Comparison of ENCODE assay signal across 21 cellular contexts in the genomic region with DNA sequence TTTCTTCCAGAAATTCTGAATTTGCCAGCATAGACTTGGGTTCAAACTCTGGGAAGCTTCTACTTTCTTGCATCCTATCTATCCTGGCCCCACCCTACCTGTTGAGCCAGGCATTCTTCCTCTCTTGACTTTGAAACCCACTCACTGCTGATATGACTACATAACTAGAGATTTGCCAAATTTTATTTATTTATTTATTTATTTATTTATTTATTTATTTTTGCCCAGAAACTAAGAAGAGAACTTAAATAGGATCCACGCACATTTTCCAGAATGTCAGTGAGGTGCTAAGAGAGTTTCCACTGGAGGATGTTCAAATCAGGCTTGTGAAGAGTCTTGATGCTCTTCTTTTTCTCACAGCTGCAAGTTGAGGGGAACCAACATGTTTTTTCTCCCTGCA.
DNase-seq lines count a peak whose midpoint lies in the region; ATAC-seq and TF ChIP-seq lines count a peak whose summit lies in the region.
"Had no signal": no experiment of that assay in that cellular context is flagged by ENCODE, and none has a peak within 500 bp of the region (broad histone marks: within the 10 kb centered on the region; RNA-seq: fewer than 3 reads in every experiment).

No MANE protein-coding gene starts in this region.

- intact Hi-C loops in activated CD8-positive, alpha-beta T cell treated with anti-CD3 and anti-CD28 coated beads for 36 hours (cut with micrococcal nuclease), result no loop called here

- CTCF ChIA-PET in activated CD8-positive, alpha-beta T cell treated with anti-CD3 and anti-CD28 coated beads, Interleukin-2, amount 10 ng/mL, durations not matched to agents 7 days and 5 days (lab: Charles Lee), result no interaction called here
- CTCF ChIA-PET in activated CD8-positive, alpha-beta T cell treated with anti-CD3 and anti-CD28 coated beads for 36 hours (lab: Charles Lee), result interaction anchor here (1.1 kb wide), 1 partner anchor 9 kb away, joined by 3 read pairs; no protein-coding TSS in a partner anchor

- H3K27me3 Mint-ChIP-seq in activated CD8-positive, alpha-beta T cell treated with anti-CD3 and anti-CD28 coated beads, Interleukin-2, amount 10 ng/mL, durations not matched to agents 7 days and 5 days (ENCODE audit: low read depth), result peaks cover 10% of the 10 kb centered on the region
- H3K27me3 Mint-ChIP-seq in activated CD8-positive, alpha-beta T cell treated with anti-CD3 and anti-CD28 coated beads for 36 hours, result peaks cover 7% of the 10 kb centered on the region
- H3K27me3 Mint-ChIP-seq: CD4-positive, alpha-beta memory T cell had no signal

- DNase-seq in activated CD8-positive, alpha-beta T cell treated with anti-CD3 and anti-CD28 coated beads, Interleukin-2, amount 10 ng/mL, durations not matched to agents 7 days and 5 days, result peak; percentile 1
- no peak for DNase-seq in activated CD8-positive, alpha-beta T cell treated with anti-CD3 and anti-CD28 coated beads for 36 hours
- DNase-seq in islet precursor cell, result peak; percentile 3
- no peak for DNase-seq in activated naive CD4-positive, alpha-beta T cell (lab: John Stamatoyannopoulos, UW)
- DNase-seq: ACHN; BE2C; C1 segment of cervical spinal cord; CD4-positive, alpha-beta memory T cell; CD4-positive, CD25-positive, alpha-beta regulatory T cell; CD8-positive, alpha-beta memory T cell; COR-L47; DMS 273 treated with DMSO at 0.1 percent for 48 hours; DMS153; DMS53; DMS79; DND-41; EL; GDM1 had no signal

- H3K9me3 Mint-ChIP-seq in activated CD8-positive, alpha-beta T cell treated with anti-CD3 and anti-CD28 coated beads, Interleukin-2, amount 10 ng/mL, durations not matched to agents 7 days and 5 days (ENCODE audit: insufficient read depth), result no peaks in the 10 kb centered on the region
- no peaks in the 10 kb centered on the region for H3K9me3 Mint-ChIP-seq in activated CD8-positive, alpha-beta T cell treated with anti-CD3 and anti-CD28 coated beads for 36 hours
- H3K9me3 Mint-ChIP-seq: CD8-positive, alpha-beta memory T cell had no signal

- TF ChIP-seq CTCF in activated CD8-positive, alpha-beta T cell treated with anti-CD3 and anti-CD28 coated beads for 36 hours (IDR thresholded peaks at IDR 0.05), result no peak

- no peak overlapping the region for H3K4me3 Mint-ChIP-seq in activated CD8-positive, alpha-beta T cell treated with anti-CD3 and anti-CD28 coated beads, Interleukin-2, amount 10 ng/mL, durations not matched to agents 7 days and 5 days
- no peak overlapping the region for H3K4me3 Mint-ChIP-seq in activated CD8-positive, alpha-beta T cell treated with anti-CD3 and anti-CD28 coated beads for 36 hours
- H3K4me3 Mint-ChIP-seq: CD14-positive monocyte; CD4-positive, alpha-beta memory T cell; CD4-positive, CD25-positive, alpha-beta regulatory T cell; CD8-positive, alpha-beta memory T cell had no signal

- ATAC-seq in activated CD8-positive, alpha-beta T cell treated with anti-CD3 and anti-CD28 coated beads, Interleukin-2, amount 10 ng/mL, durations not matched to agents 7 days and 5 days, result no peak
- no peak for ATAC-seq in activated CD8-positive, alpha-beta T cell treated with anti-CD3 and anti-CD28 coated beads for 36 hours
- ATAC-seq in GM19467 (IDR thresholded peaks at IDR 0.05; ENCODE audit: unreplicated experiment), result no peak
- ATAC-seq: GM12878 had no signal

- no peaks in the 10 kb centered on the region for H3K4me1 Mint-ChIP-seq in activated CD8-positive, alpha-beta T cell treated with anti-CD3 and anti-CD28 coated beads, Interleukin-2, amount 10 ng/mL, durations not matched to agents 7 days and 5 days (ENCODE audit: low read depth)
- H3K4me1 Mint-ChIP-seq in activated CD8-positive, alpha-beta T cell treated with anti-CD3 and anti-CD28 coated beads for 36 hours (ENCODE audit: low read depth), result no peaks in the 10 kb centered on the region
- H3K4me1 Mint-ChIP-seq: CD14-positive monocyte; CD4-positive, alpha-beta memory T cell; CD4-positive, CD25-positive, alpha-beta regulatory T cell; CD8-positive, alpha-beta memory T cell had no signal

- no peaks in the 10 kb centered on the region for H3K36me3 Mint-ChIP-seq in activated CD8-positive, alpha-beta T cell treated with anti-CD3 and anti-CD28 coated beads, Interleukin-2, amount 10 ng/mL, durations not matched to agents 7 days and 5 days (ENCODE audit: low read depth)
- no peaks in the 10 kb centered on the region for H3K36me3 Mint-ChIP-seq in activated CD8-positive, alpha-beta T cell treated with anti-CD3 and anti-CD28 coated beads for 36 hours (ENCODE audit: low read depth)
- H3K36me3 Mint-ChIP-seq: CD14-positive monocyte; CD4-positive, alpha-beta memory T cell; CD4-positive, CD25-positive, alpha-beta regulatory T cell; CD8-positive, alpha-beta memory T cell had no signal

- POLR2A ChIA-PET in activated CD8-positive, alpha-beta T cell treated with anti-CD3 and anti-CD28 coated beads, Interleukin-2, amount 10 ng/mL, durations not matched to agents 7 days and 5 days (lab: Charles Lee), result no interaction called here
- POLR2A ChIA-PET in activated CD8-positive, alpha-beta T cell treated with anti-CD3 and anti-CD28 coated beads for 36 hours (lab: Charles Lee), result interaction anchor here (0.6 kb wide), 1 partner anchor 103 kb away, joined by 3 read pairs; no protein-coding TSS in a partner anchor

- H3K27ac Mint-ChIP-seq in activated CD8-positive, alpha-beta T cell treated with anti-CD3 and anti-CD28 coated beads, Interleukin-2, amount 10 ng/mL, durations not matched to agents 7 days and 5 days, result no peak overlapping the region
- H3K27ac Mint-ChIP-seq in activated CD8-positive, alpha-beta T cell treated with anti-CD3 and anti-CD28 coated beads for 36 hours, result no peak overlapping the region
- H3K27ac Mint-ChIP-seq: CD14-positive monocyte; CD4-positive, CD25-positive, alpha-beta regulatory T cell; CD8-positive, alpha-beta memory T cell had no signal

Comparison
In these comparisons a context has a peak if more than half of its experiments do, and no peak if none do; other contexts are left out.
1. DNase-seq: peak in activated CD8-positive, alpha-beta T cell treated with anti-CD3 and anti-CD28 coated beads, Interleukin-2, amount 10 ng/mL, durations not matched to agents 7 days and 5 days (single experiment) and islet precursor cell (single experiment); none in activated CD8-positive, alpha-beta T cell treated with anti-CD3 and anti-CD28 coated beads for 36 hours (single experiment) and activated naive CD4-positive, alpha-beta T cell (0 of 4).